Comparison of ENCODE assay signal across 1 cellular context in the genomic region with DNA sequence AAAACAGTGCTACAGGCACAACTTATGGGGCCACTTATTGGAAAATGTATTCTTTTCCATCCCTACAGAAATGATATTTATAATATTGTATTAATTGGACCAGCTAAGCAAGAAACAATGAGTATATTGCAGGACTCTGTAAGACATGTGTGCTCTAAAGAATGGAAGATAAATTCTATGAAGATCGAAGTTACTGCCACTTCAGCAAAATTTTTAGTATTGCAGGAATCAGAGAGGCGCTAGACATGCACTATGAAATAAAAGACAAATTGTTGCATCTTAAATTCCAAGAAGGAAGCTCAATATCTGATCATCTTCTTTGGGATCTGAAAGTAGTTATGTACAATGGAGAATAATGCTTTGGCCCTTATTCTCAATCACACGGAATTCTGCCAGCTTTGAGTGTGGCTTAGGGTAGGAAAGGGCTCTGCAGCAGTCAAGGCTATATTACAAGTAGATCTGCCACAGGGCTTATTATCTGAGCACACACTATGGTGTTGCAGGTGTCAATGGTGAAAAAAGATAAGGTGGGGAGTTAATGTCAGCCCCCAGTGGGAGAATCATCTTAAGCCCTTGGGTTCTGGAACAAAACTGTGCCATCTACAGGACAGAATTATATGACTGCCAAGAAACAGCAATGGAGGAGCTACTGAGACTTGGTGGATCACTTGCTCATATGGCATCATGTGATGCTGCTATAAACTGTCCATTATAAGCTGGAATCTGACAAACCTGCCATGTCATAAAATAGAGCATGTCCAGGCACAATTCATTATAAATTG.
TF ChIP-seq lines count a peak whose summit lies in the region.

No MANE protein-coding gene starts in this region.

TF ChIP-seq in IMR-90, 13 proteins besides CTCF, POLR2A, EP300 and RAD21:
- TF ChIP-seq BHLHE40 (IDR thresholded peaks at IDR 0.05; ENCODE audit: low read depth, low read length) = no peak
- TF ChIP-seq MAFK (IDR thresholded peaks at IDR 0.05; ENCODE audit: low read depth, low read length) = peak; percentile 58; the same call in 1 of the 2 replicates
